In genomic region chr17:47897561-47897960, GRCh38 we compare ENCODE assay signal across 9 cellular contexts. TPM values are rescaled to one million over a fixed set of nuclear protein-coding genes. Genes with fewer than 3 reads are reported as not detected.
DNase-seq lines count a peak whose midpoint lies in the region; ATAC-seq and TF ChIP-seq lines count a peak whose summit lies in the region.
"Had no signal": no experiment of that assay in that cellular context is flagged by ENCODE, and none has a peak within 500 bp of the region (broad histone marks: within the 10 kb centered on the region; RNA-seq: fewer than 3 reads in every experiment).

No MANE protein-coding gene starts in this region.

- POLR2A ChIA-PET in HEK293 (lab: Yijun Ruan, JAX), result interaction anchor here (1.1 kb wide), 2 partner anchors 56 to 73 kb away, joined by 3 to 4 read pairs; partner anchors contain the start of genes CDK5RAP3 and SCRN2
- POLR2A ChIA-PET in WTC11 (lab: Charles Lee), result no interaction called here

- no peaks in the 10 kb centered on the region for H3K36me3 Mint-ChIP-seq in WTC11

- DNase-seq in WTC11 (ENCODE audit: low spot score) (no peak), nucleus accumbens (lab: John Stamatoyannopoulos, UW) (no peak), sciatic nerve (ENCODE audit: low spot score) (no peak), NCI-H1105 treated with DMSO at 0.1 percent for 48 hours (lab: John Stamatoyannopoulos, UW) (no peak)

- H3K4me3 Mint-ChIP-seq in WTC11, result peak overlapping the region; percentile 97

- 73% methylated on average over 5 of the region's 5 CpGs; no CpG with 5 or more reads in 1 of the 2 donors for WGBS in gastroesophageal sphincter (ENCODE audit: low coverage in 1 of 2), 2 donors

- H3K27me3 ChIP-seq in gastroesophageal sphincter, result no peaks in the 10 kb centered on the region
- H3K27me3 ChIP-seq in skeletal muscle satellite cell (ENCODE audit: control insufficient read depth, insufficient read depth, low read length), result no peaks in the 10 kb centered on the region

- peak overlapping the region; percentile 95 for H3K9ac ChIP-seq in skeletal muscle satellite cell (ENCODE audit: low read depth, low read length)

- H3K9me3 Mint-ChIP-seq in WTC11, result no peaks in the 10 kb centered on the region

- no peaks in the 10 kb centered on the region for H3K27me3 Mint-ChIP-seq in WTC11 (ENCODE audit: low read depth)

- no peak for TF ChIP-seq EP300 in gastroesophageal sphincter (IDR thresholded peaks at IDR 0.05)

- no peak for ATAC-seq in WTC11
- ATAC-seq in gastroesophageal sphincter, result no peak
- no peak for ATAC-seq in sciatic nerve
- no peak for ATAC-seq in GM19455 (IDR thresholded peaks at IDR 0.05; ENCODE audit: unreplicated experiment)
- ATAC-seq: left lobe of liver had no signal

- peak overlapping the region; percentile 95 for H3K4me2 ChIP-seq in skeletal muscle satellite cell (ENCODE audit: low read length)

- no peak overlapping the region for H3K27ac ChIP-seq in HEK293 (ENCODE audit: extremely low read depth, low read depth, low read length)
- peak overlapping the region; percentile 97 to 99 (median 99) for H3K27ac ChIP-seq in gastroesophageal sphincter

- H3K4me1 ChIP-seq in HEK293 (ENCODE audit: control insufficient read depth, insufficient read depth, low read length), result peaks cover 4% of the 10 kb centered on the region; the same call in 1 of the 2 replicates
- H3K4me1 ChIP-seq in gastroesophageal sphincter, result peaks cover 3 to 72% (median 16%) of the 10 kb centered on the region in 3 donors
- H3K4me1 ChIP-seq in skeletal muscle satellite cell (ENCODE audit: control insufficient read depth, insufficient read depth, low read length), result peaks cover 16% of the 10 kb centered on the region

- CTCF ChIA-PET in HEK293 (lab: Yijun Ruan, JAX), result interaction anchor here (0.8 kb wide), 1 partner anchor 43 kb away, joined by 3 read pairs; no protein-coding TSS in a partner anchor
- CTCF ChIA-PET in WTC11 (lab: Charles Lee), result no interaction called here

- TF ChIP-seq CTCF in HEK293 (tag by site-specific recombination; IDR thresholded peaks at IDR 0.05) (no peak), WTC11 (IDR thresholded peaks at IDR 0.05) (no peak), gastroesophageal sphincter (IDR thresholded peaks at IDR 0.05) (no peak)

- TF ChIP-seq POLR2A in gastroesophageal sphincter (IDR thresholded peaks at IDR 0.05), result no peak

- peaks cover 52% of the 10 kb centered on the region for H3K4me1 Mint-ChIP-seq in WTC11

- H3K9me3 ChIP-seq in HEK293 (ENCODE audit: control insufficient read depth, insufficient read depth, low read depth, low read length) (no peaks in the 10 kb centered on the region), gastroesophageal sphincter (no peaks in the 10 kb centered on the region), skeletal muscle satellite cell (replicated peaks; ENCODE audit: low read length) (no peaks in the 10 kb centered on the region)

- peaks cover 0 to 27% of the 10 kb centered on the region in 2 experiments; a peak in 2 of 3 replicates for H3K36me3 ChIP-seq in HEK293 (ENCODE audit: control insufficient read depth in 2 of 2, insufficient read depth in 1 of 2, low read length in 2 of 2)
- H3K36me3 ChIP-seq in gastroesophageal sphincter, result peaks cover 0 to 17% of the 10 kb centered on the region in 2 donors
- H3K36me3 ChIP-seq in skeletal muscle satellite cell (ENCODE audit: insufficient read depth, low read length), result no peaks in the 10 kb centered on the region

- intact Hi-C loops in sciatic nerve (cut with DNase I), result loop anchor here (5.0 kb wide), 1 partner anchor 50 kb away; no protein-coding TSS in a partner anchor

- H3K4me3 ChIP-seq in HEK293 (ENCODE audit: low read depth, low read length) (peak overlapping the region; percentile 95; the same call in 1 of the 2 replicates), gastroesophageal sphincter (peak overlapping the region in 1 of 2 donors; percentile 84), skeletal muscle satellite cell (ENCODE audit: low read length) (peak overlapping the region; percentile 82)

- H3K27ac Mint-ChIP-seq in WTC11, result no peak overlapping the region

TF ChIP-seq in HEK293, 187 proteins besides CTCF, POLR2A, EP300 and RAD21:
- no peak for TF ChIP-seq ZNF26 (tag by site-specific recombination; IDR thresholded peaks at IDR 0.05)
- TF ChIP-seq ZNF571 (tag by site-specific recombination; IDR thresholded peaks at IDR 0.05), result no peak
- TF ChIP-seq ZNF223 (tag by site-specific recombination; IDR thresholded peaks at IDR 0.05), result no peak
- TF ChIP-seq ZNF146 (tag by site-specific recombination; IDR thresholded peaks at IDR 0.05), result no peak

TF ChIP-seq in WTC11, 78 proteins besides CTCF, POLR2A, EP300 and RAD21:
- TF ChIP-seq STAT6 (CRISPR knock-in tag; conservative IDR thresholded peaks at IDR 0.05; ENCODE audit: low read depth), result no peak
- no peak for TF ChIP-seq KAT7 (CRISPR knock-in tag; IDR thresholded peaks at IDR 0.05; ENCODE audit: borderline replicate concordance)

RNA-seq across cellular contexts. Expression of gene SP2, which starts 1.5 kb away (rescaled TPM):
- total RNA-seq in WTC11 (2021) (9.9 to 11.5 TPM (median 10.7 TPM) in 3 replicates), gastroesophageal sphincter (10 to 100 TPM in 2 of 4 donors, 1 to 10 TPM in 2; 3.4 to 16.2 (median 10.0) TPM), sciatic nerve (24.2 TPM)
- total RNA-seq in skeletal muscle satellite cell (2012; rRNA removed), result 1.5 and 2.2 TPM in 2 replicates

RNA-seq across cellular contexts. Expression of gene PNPO, which starts 43.8 kb away (rescaled TPM):
- total RNA-seq in WTC11 (2021) (12.2 to 17.8 TPM (median 17.2 TPM) in 3 replicates), gastroesophageal sphincter (10 to 100 TPM; 20.3 to 43.9 (median 21.9) TPM), sciatic nerve (20.0 TPM)
- total RNA-seq in skeletal muscle satellite cell (2012; rRNA removed), result 41.6 and 44.1 TPM in 2 replicates

RNA-seq across cellular contexts. Expression of gene SP6, which starts 46.6 kb away (rescaled TPM):
- total RNA-seq in WTC11 (2021), result 2.0 to 3.3 TPM (median 2.3 TPM) in 3 replicates
- total RNA-seq in gastroesophageal sphincter, result under 1 TPM; 0.12 to 0.31 (median 0.14) TPM
- total RNA-seq in skeletal muscle satellite cell (2012; rRNA removed), result under 0.01 TPM in 1 of 2 replicates, not detected in the other
- total RNA-seq in sciatic nerve, result 0.62 TPM

RNA-seq across cellular contexts. Expression of gene SCRN2, which starts 56.5 kb away (rescaled TPM):
- total RNA-seq in WTC11 (2021), result 50.8 to 54.1 TPM (median 51.6 TPM) in 3 replicates
- 10 to 100 TPM; 17.4 to 28.9 (median 21.8) TPM for total RNA-seq in gastroesophageal sphincter
- total RNA-seq in skeletal muscle satellite cell (2012; rRNA removed), result 19.4 and 35.0 TPM in 2 replicates
- total RNA-seq in sciatic nerve, result 39.4 TPM
